7 cellular contexts compared by ENCODE assay signal in the genomic region with DNA sequence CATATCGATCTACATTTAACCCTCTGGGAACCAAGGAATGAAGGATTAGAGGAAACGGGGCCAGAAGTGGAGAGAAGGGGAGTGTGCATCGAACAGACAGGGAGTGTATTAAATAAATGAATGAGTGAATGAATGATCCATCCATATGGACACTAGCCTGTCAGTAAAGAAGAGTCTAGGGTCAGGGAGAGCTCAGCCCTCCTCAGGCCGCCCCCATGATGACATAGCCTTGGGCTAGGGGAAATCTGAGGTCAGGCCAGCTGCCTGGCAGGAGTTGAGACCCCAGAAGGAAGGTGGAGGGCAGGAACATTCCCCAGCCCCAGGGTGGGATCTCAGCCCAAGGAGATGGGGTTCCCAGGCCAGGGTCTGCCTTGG. TPM values are rescaled to one million over a fixed set of nuclear protein-coding genes. Genes with fewer than 3 reads are reported as not detected.
DNase-seq lines count a peak whose midpoint lies in the region; ATAC-seq, FAIRE-seq and TF ChIP-seq lines count a peak whose summit lies in the region.
"Not testable (repeated sequence)": the region's sequence is repeated elsewhere in the genome, so short reads cannot be mapped to it uniquely, and the experiment has no call there.

No MANE protein-coding gene starts in this region.

- not testable (repeated sequence) for H4K91ac ChIP-seq in IMR-90 (ENCODE audit: insufficient read depth, low read depth, low read length)

- not testable (repeated sequence) for TF ChIP-seq EP300 in A549 (IDR thresholded peaks at IDR 0.05)

- TF ChIP-seq POLR2A in A549 (IDR thresholded peaks at IDR 0.05; ENCODE audit: low read length); IMR-90 (IDR thresholded peaks at IDR 0.05; ENCODE audit: low read depth, low read length): not testable (repeated sequence)

- dilution Hi-C loops in IMR-90 (cut with HindIII; ENCODE audit: low sequenced_read_pairs, unreplicated experiment), result not testable (repeated sequence)

- H2BK5ac ChIP-seq in IMR-90 (ENCODE audit: low read depth, low read length, poor library complexity, severe bottlenecking), result not testable (repeated sequence)

- H3K4ac ChIP-seq in IMR-90 (ENCODE audit: low read depth, low read length), result not testable (repeated sequence)

- H2AK5ac ChIP-seq in IMR-90 (ENCODE audit: low read depth, low read length), result not testable (repeated sequence)

- not testable (repeated sequence) for H2AFZ ChIP-seq in IMR-90 (replicated peaks; ENCODE audit: low read length, poor library complexity)

- not testable (repeated sequence) for H3K18ac ChIP-seq in IMR-90 (ENCODE audit: low read depth, low read length)

- H3K27ac Mint-ChIP-seq in stimulated activated memory B cell treated with anti-CD40 and anti-IgM and Interleukin-4, amounts not matched to agents 10 μg/mL and 1 μg/mL and 100 μg/mL, for 72 hours, result not testable (repeated sequence)

- not testable (repeated sequence) for H3K4me3 Mint-ChIP-seq in stimulated activated memory B cell treated with anti-CD40 and anti-IgM and Interleukin-4, amounts not matched to agents 10 μg/mL and 1 μg/mL and 100 μg/mL, for 72 hours

- H3K23ac ChIP-seq in IMR-90 (ENCODE audit: low read depth, low read length), result not testable (repeated sequence)

- not testable (repeated sequence) for H3K9ac ChIP-seq in IMR-90 (ENCODE audit: low read depth, low read length)

- H3K56ac ChIP-seq in IMR-90 (ENCODE audit: extremely low read depth, insufficient read depth, low read length), result not testable (repeated sequence)

- not testable (repeated sequence) for H3K36me3 Mint-ChIP-seq in stimulated activated memory B cell treated with anti-CD40 and anti-IgM and Interleukin-4, amounts not matched to agents 10 μg/mL and 1 μg/mL and 100 μg/mL, for 72 hours

- not testable (repeated sequence) for H2BK15ac ChIP-seq in IMR-90 (ENCODE audit: low read depth, low read length)

- not testable (repeated sequence) for H3K36me3 ChIP-seq in IMR-90 (ENCODE audit: control insufficient read depth, insufficient read depth, low read length); left lung

- DNase-seq in A549 (ENCODE audit: low read depth in 1 of 2, low spot score in 1 of 2); IMR-90; left cardiac atrium; left lung: not testable (repeated sequence)

- not testable (repeated sequence) for H4K20me1 ChIP-seq in IMR-90 (ENCODE audit: insufficient read depth, low read length)

- BruUV-seq in IMR-90 (replicated peaks; lab: Mats Ljungman, UMichigan), result not testable (repeated sequence)

- H3K14ac ChIP-seq in IMR-90 (replicated peaks; ENCODE audit: low read depth, low read length), result not testable (repeated sequence)

- CTCF ChIA-PET in A549 (lab: Yijun Ruan, JAX); IMR-90 (lab: Yijun Ruan, JAX): not testable (repeated sequence)

- TF ChIP-seq CTCF in A549 (IDR thresholded peaks at IDR 0.05); IMR-90 (conservative IDR thresholded peaks at IDR 0.05; ENCODE audit: low read depth, low read length); left lung (IDR thresholded peaks at IDR 0.05): not testable (repeated sequence)

- H3K4me3 ChIP-seq in A549; IMR-90 (ENCODE audit: insufficient read depth, low read depth, low read length); left lung: not testable (repeated sequence)

- WGBS in A549 (ENCODE audit: missing lambda C conversion rate), result no CpG with 5 or more reads among the region's 4 CpGs
- no CpG with 5 or more reads among the region's 4 CpGs for WGBS in IMR-90 (ENCODE audit: extremely low coverage in 2 of 2, insufficient read length in 1 of 2), 2 experiments

- H3K9me3 Mint-ChIP-seq in stimulated activated memory B cell treated with anti-CD40 and anti-IgM and Interleukin-4, amounts not matched to agents 10 μg/mL and 1 μg/mL and 100 μg/mL, for 72 hours, result not testable (repeated sequence)

- POLR2A ChIA-PET in A549 (lab: Yijun Ruan, JAX); IMR-90 (lab: Charles Lee; ENCODE audit: unreplicated experiment): not testable (repeated sequence)

- intact Hi-C loops in IMR-90 (cut with micrococcal nuclease); left cardiac atrium (cut with DNase I); left lung (cut with DNase I): not testable (repeated sequence)

- H3K9me1 ChIP-seq in IMR-90 (ENCODE audit: insufficient read depth, low read length), result not testable (repeated sequence)

- not testable (repeated sequence) for TF ChIP-seq RAD21 in A549 (conservative IDR thresholded peaks at IDR 0.05 in 1 of 2, IDR thresholded peaks at IDR 0.05 in 1 of 2); IMR-90 (IDR thresholded peaks at IDR 0.05; ENCODE audit: low read length)

- H3K27ac ChIP-seq in A549; IMR-90 (ENCODE audit: insufficient read depth, low read length); left lung: not testable (repeated sequence)

- H2BK120ac ChIP-seq in IMR-90 (ENCODE audit: low read depth, low read length), result not testable (repeated sequence)

- H3K27me3 Mint-ChIP-seq in stimulated activated memory B cell treated with anti-CD40 and anti-IgM and Interleukin-4, amounts not matched to agents 10 μg/mL and 1 μg/mL and 100 μg/mL, for 72 hours, result not testable (repeated sequence)

- not testable (repeated sequence) for H3K4me1 Mint-ChIP-seq in stimulated activated memory B cell treated with anti-CD40 and anti-IgM and Interleukin-4, amounts not matched to agents 10 μg/mL and 1 μg/mL and 100 μg/mL, for 72 hours

- not testable (repeated sequence) for H2BK20ac ChIP-seq in IMR-90 (ENCODE audit: low read depth, low read length)

- H3K4me1 ChIP-seq in A549; IMR-90 (ENCODE audit: control insufficient read depth, insufficient read depth, low read length); left lung: not testable (repeated sequence)

- not testable (repeated sequence) for H3K79me1 ChIP-seq in IMR-90 (ENCODE audit: low read depth in 1 of 2, low read length in 2 of 2)

- not testable (repeated sequence) for H3K4me2 ChIP-seq in A549; IMR-90 (ENCODE audit: low read depth, low read length)

- ATAC-seq in A549, result peak; percentile 52 to 73
- peak; percentile 47 for ATAC-seq in IMR-90 (ENCODE audit: low read depth)
- peak; percentile 19 for ATAC-seq in SK-N-SH treated with all-trans-retinoic acid at 6 μM for 48 hours
- peak; percentile 35 for ATAC-seq in esophagus mucosa
- ATAC-seq in left cardiac atrium, result peak; percentile 22 to 36
- ATAC-seq in left lung, result peak; percentile 15
- ATAC-seq in stimulated activated memory B cell treated with anti-CD40 and anti-IgM and Interleukin-4, amounts not matched to agents 10 μg/mL and 1 μg/mL and 100 μg/mL, for 72 hours, result peak; percentile 41

- H2AK9ac ChIP-seq in IMR-90 (replicated peaks; ENCODE audit: low read depth, low read length, poor library complexity), result not testable (repeated sequence)

- not testable (repeated sequence) for FAIRE-seq in A549 (lab: Jason Lieb, UNC)

- not testable (repeated sequence) for H3K9me3 ChIP-seq in A549; IMR-90 (ENCODE audit: control insufficient read depth, insufficient read depth, low read length); left lung

- in situ Hi-C loops in IMR-90 (cut with MboI; ENCODE audit: low sequenced_read_pairs), result not testable (repeated sequence)

- H3K27me3 ChIP-seq in IMR-90 (ENCODE audit: control insufficient read depth, insufficient read depth, low read length); left lung: not testable (repeated sequence)

- H4K8ac ChIP-seq in IMR-90 (ENCODE audit: low read depth in 2 of 2, low read length in 2 of 2), result not testable (repeated sequence)

- not testable (repeated sequence) for H4K5ac ChIP-seq in IMR-90 (ENCODE audit: low read depth, low read length)

RNA-seq across cellular contexts. Expression of a gene that starts 21.3 kb away (rescaled TPM):
- 0.63 and 0.97 TPM in 2 replicates for polyA plus RNA-seq in A549 (2011; rRNA removed)
- 0.52 and 0.66 TPM in 2 replicates for polyA plus RNA-seq in A549 (2012; cell fraction: cytosol; rRNA removed)
- 14.0 and 18.6 TPM in 2 replicates for polyA plus RNA-seq in A549 (2012; cell fraction: nucleus; rRNA removed)
- polyA plus RNA-seq in A549 (2017; fragmentation: RNase III; extraction: RNeasy Plus Mini Kit Qiagen cat#74134 plus additional on column Dnase treatment), result 2.0 to 2.9 TPM (median 2.5 TPM) in 3 replicates
- 0.58 and 1.0 TPM in 2 replicates for polyA minus RNA-seq in A549 (2011; rRNA and poly(A)+ RNA removed)
- total RNA-seq in IMR-90 (2012; rRNA removed), result 0.18 and 0.28 TPM in 2 replicates
- polyA plus RNA-seq in IMR-90 (2012; rRNA removed), result 0.72 and 0.84 TPM in 2 replicates
- polyA plus RNA-seq in IMR-90 (2012; cell fraction: cytosol; rRNA removed), result 0.03 and 0.15 TPM in 2 replicates
- 8.0 and 10.1 TPM in 2 replicates for polyA plus RNA-seq in IMR-90 (2012; cell fraction: nucleus; rRNA removed; ENCODE audit: low replicate concordance)
- 0.92 TPM for total RNA-seq in esophagus mucosa
- total RNA-seq in left cardiac atrium, result 1 to 10 TPM in 1 of 2 donors, under 1 TPM in 1; 0.74 to 2.7 TPM
- total RNA-seq in left lung, result 1 to 10 TPM; 2.0 to 2.8 TPM
